In the genomic region with DNA sequence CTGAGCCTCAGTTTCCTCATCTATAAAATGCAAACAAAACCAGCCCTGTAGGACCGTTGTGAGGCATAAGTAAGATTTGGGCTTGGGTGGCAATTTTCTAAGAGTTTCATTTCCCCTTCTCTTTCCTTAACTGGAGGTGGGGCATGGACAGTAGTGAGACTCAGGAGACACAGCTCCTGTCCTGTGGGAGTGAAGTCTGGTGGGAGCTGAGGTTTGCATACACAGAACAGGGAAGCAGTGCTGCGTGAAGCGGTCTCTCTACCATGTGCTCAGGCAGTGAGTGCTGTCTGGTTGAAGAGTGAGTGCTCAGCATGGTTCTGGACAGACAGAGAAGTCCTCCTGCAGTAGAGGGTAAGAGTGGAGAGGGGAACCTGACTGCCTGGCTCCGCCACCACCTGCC, we compare ENCODE assay signal across 8 cellular contexts. TPM values are rescaled to one million over a fixed set of nuclear protein-coding genes. Genes with fewer than 3 reads are reported as not detected.
A peak's percentile ranks its signal among the peaks of the same experiment; 100 is the strongest.
DNase-seq lines count a peak whose midpoint lies in the region; ATAC-seq, FAIRE-seq and TF ChIP-seq lines count a peak whose summit lies in the region.
"Had no signal": no experiment of that assay in that cellular context is flagged by ENCODE, and none has a peak within 500 bp of the region (broad histone marks: within the 10 kb centered on the region; RNA-seq: fewer than 3 reads in every experiment).

No MANE protein-coding gene starts in this region.

- H3K4me1 Mint-ChIP-seq in activated CD4-positive, alpha-beta memory T cell treated with anti-CD3 and anti-CD28 coated beads for 36 hours (ENCODE audit: low read depth): peaks cover 39% of the 10 kb centered on the region
- peaks cover 23 to 66% (median 32%) of the 10 kb centered on the region in 7 donors for H3K4me1 Mint-ChIP-seq in naive thymus-derived CD4-positive, alpha-beta T cell

- CTCF ChIA-PET in activated CD4-positive, alpha-beta memory T cell treated with anti-CD3 and anti-CD28 coated beads for 36 hours (lab: Charles Lee): interaction anchor here (1.1 kb wide), 1 partner anchor 345 kb away, joined by 3 read pairs; no protein-coding TSS in a partner anchor
- CTCF ChIA-PET in naive thymus-derived CD4-positive, alpha-beta T cell (lab: Charles Lee): no interaction called here

- H3K4me1 ChIP-seq in naive thymus-derived CD4-positive, alpha-beta T cell (ENCODE audit: control insufficient read depth in 2 of 2, insufficient read depth in 2 of 2, low read length in 2 of 2): peaks cover 0 to 9% of the 10 kb centered on the region in 2 donors

- FAIRE-seq in GM12892 (lab: Jason Lieb, UNC): peak; percentile 81

- DNase-seq in GM12892 (ENCODE audit: insufficient read length): no peak
- DNase-seq in activated CD4-positive, alpha-beta memory T cell treated with anti-CD3 and anti-CD28 coated beads for 36 hours: no peak
- no peak for DNase-seq in naive thymus-derived CD4-positive, alpha-beta T cell
- DNase-seq: NCI-H2227 treated with DMSO at 0.1 percent for 48 hours had no signal

- H3K36me3 Mint-ChIP-seq in activated CD4-positive, alpha-beta memory T cell treated with anti-CD3 and anti-CD28 coated beads for 36 hours: peaks cover 24% of the 10 kb centered on the region
- peaks cover 0 to 17% (median 4%) of the 10 kb centered on the region in 5 donors for H3K36me3 Mint-ChIP-seq in naive thymus-derived CD4-positive, alpha-beta T cell

- H3K27me3 Mint-ChIP-seq in activated CD4-positive, alpha-beta memory T cell treated with anti-CD3 and anti-CD28 coated beads for 36 hours: no peaks in the 10 kb centered on the region
- no peaks in the 10 kb centered on the region for H3K27me3 Mint-ChIP-seq in naive thymus-derived CD4-positive, alpha-beta T cell

- POLR2A ChIA-PET in activated CD4-positive, alpha-beta memory T cell treated with anti-CD3 and anti-CD28 coated beads for 36 hours (lab: Charles Lee): no interaction called here
- POLR2A ChIA-PET in naive thymus-derived CD4-positive, alpha-beta T cell (lab: Charles Lee): interaction anchor here (0.7 kb wide), 1 partner anchor 30 kb away, joined by 4 read pairs; no protein-coding TSS in a partner anchor

- H3K4me3 ChIP-seq in naive thymus-derived CD4-positive, alpha-beta T cell (ENCODE audit: low read length): no peak overlapping the region

- intact Hi-C loops in activated CD4-positive, alpha-beta memory T cell treated with anti-CD3 and anti-CD28 coated beads for 36 hours (cut with micrococcal nuclease): no loop called here
- intact Hi-C loops in naive thymus-derived CD4-positive, alpha-beta T cell (cut with micrococcal nuclease): no loop called here

- no peaks in the 10 kb centered on the region for H3K9me3 ChIP-seq in naive thymus-derived CD4-positive, alpha-beta T cell (ENCODE audit: control insufficient read depth in 2 of 3, low read length in 3 of 3)

- H3K4me3 Mint-ChIP-seq in activated CD4-positive, alpha-beta memory T cell treated with anti-CD3 and anti-CD28 coated beads for 36 hours: no peak overlapping the region
- H3K4me3 Mint-ChIP-seq in naive thymus-derived CD4-positive, alpha-beta T cell: peak overlapping the region in 3 of 10 donors; percentile 10 to 57 (median 41)

- H3K27ac Mint-ChIP-seq in activated CD4-positive, alpha-beta memory T cell treated with anti-CD3 and anti-CD28 coated beads for 36 hours: peak overlapping the region; percentile 68
- H3K27ac Mint-ChIP-seq in naive thymus-derived CD4-positive, alpha-beta T cell: peak overlapping the region; percentile 77 to 95 (median 89)

- ATAC-seq in HG03432 (IDR thresholded peaks at IDR 0.05; ENCODE audit: unreplicated experiment): peak; percentile 28
- ATAC-seq in naive thymus-derived CD4-positive, alpha-beta T cell: peak; percentile 20
- ATAC-seq in GM21723 (IDR thresholded peaks at IDR 0.05; ENCODE audit: unreplicated experiment): no peak
- ATAC-seq in GM21576 (IDR thresholded peaks at IDR 0.05; ENCODE audit: unreplicated experiment): no peak
- ATAC-seq in GM18868 (IDR thresholded peaks at IDR 0.05; ENCODE audit: unreplicated experiment): no peak

- peaks cover 0 to 42% (median 0%) of the 10 kb centered on the region in 3 experiments for H3K36me3 ChIP-seq in naive thymus-derived CD4-positive, alpha-beta T cell (ENCODE audit: control insufficient read depth in 2 of 3, insufficient read depth in 3 of 3, low read length in 3 of 3)

- H3K27ac ChIP-seq in naive thymus-derived CD4-positive, alpha-beta T cell (ENCODE audit: low read depth, low read length): peak overlapping the region; percentile 54

- no peaks in the 10 kb centered on the region for H3K9me3 Mint-ChIP-seq in activated CD4-positive, alpha-beta memory T cell treated with anti-CD3 and anti-CD28 coated beads for 36 hours
- no peaks in the 10 kb centered on the region for H3K9me3 Mint-ChIP-seq in naive thymus-derived CD4-positive, alpha-beta T cell

- no peak for TF ChIP-seq POLR2A in GM12892 (IDR thresholded peaks at IDR 0.05; ENCODE audit: low read depth, low read length)

- no peaks in the 10 kb centered on the region for H3K27me3 ChIP-seq in naive thymus-derived CD4-positive, alpha-beta T cell (ENCODE audit: control insufficient read depth in 2 of 2, insufficient read depth in 2 of 2, low read length in 2 of 2)

RNA-seq across cellular contexts. Expression of a gene that starts 36.9 kb away (rescaled TPM):
- 16.0 TPM for polyA plus RNA-seq in GM12892 (2012; ENCODE audit: missing spikeins)
- 10 to 100 TPM; 60.7 to 62.7 TPM for total RNA-seq in activated CD4-positive, alpha-beta memory T cell treated with anti-CD3 and anti-CD28 coated beads for 36 hours
- 10 to 100 TPM; 35.6 to 93.5 (median 43.6) TPM for total RNA-seq in naive thymus-derived CD4-positive, alpha-beta T cell
- 10 to 100 TPM in 1 of 2 donors, 1 to 10 TPM in 1; 6.7 to 13.9 TPM for polyA plus RNA-seq in naive thymus-derived CD4-positive, alpha-beta T cell

Comparison
In these comparisons a context has a peak if more than half of its experiments do, and no peak if none do; other contexts are left out.
1. ATAC-seq: peak in HG03432 (single experiment) and naive thymus-derived CD4-positive, alpha-beta T cell (single experiment); none in GM21723 (single experiment), GM21576 (single experiment) and GM18868 (single experiment).